8 cellular contexts compared by ENCODE assay signal in genomic region chr1:67500413-67500959, GRCh38.
DNase-seq lines count a peak whose midpoint lies in the region; TF ChIP-seq lines count a peak whose summit lies in the region.

No MANE protein-coding gene starts in this region.

- H3K9me3 ChIP-seq in MM.1S (replicated peaks; ENCODE audit: insufficient read depth, low read length) (no peaks in the 10 kb centered on the region), testis (no peaks in the 10 kb centered on the region)

- CTCF ChIA-PET in HEK293T (lab: Yijun Ruan, JAX) = interaction anchor here (0.5 to 2.1 kb wide), 25 partner anchors 9 to 543 kb away, joined by 3 to 30 read pairs (median 4); no protein-coding TSS in a partner anchor

- 0 out of 2 replicates have a peak, but pooled peaks cover 3% of the 10 kb centered on the region for H3K4me1 ChIP-seq in MM.1S (ENCODE audit: low read length)
- no peaks in the 10 kb centered on the region for H3K4me1 ChIP-seq in testis

- H3K79me2 ChIP-seq in MM.1S (ENCODE audit: low read length) = no peaks in the 10 kb centered on the region

- H3F3A ChIP-seq in MM.1S (ENCODE audit: insufficient read depth, low read length) = no peaks in the 10 kb centered on the region

- peak overlapping the region; percentile 59 for H2AFZ ChIP-seq in MM.1S (ENCODE audit: low read length)

- no peak for TF ChIP-seq POLR2A in testis (IDR thresholded peaks at IDR 0.05)

- POLR2A ChIA-PET in HEK293T (lab: Yijun Ruan, JAX) = interaction anchor here (1.3 to 1.5 kb wide), 4 partner anchors 69 to 152 kb away, joined by 3 to 4 read pairs (median 4); partner anchors contain the start of gene SERBP1

- H3K36me3 ChIP-seq in GM06990 (ENCODE audit: control insufficient read depth, insufficient read depth, low read length) = no peaks in the 10 kb centered on the region
- H3K36me3 ChIP-seq in MM.1S (replicated peaks; ENCODE audit: insufficient read depth, low read length) = no peaks in the 10 kb centered on the region
- no peaks in the 10 kb centered on the region for H3K36me3 ChIP-seq in testis (ENCODE audit: low read depth, missing control alignments)

- 2 to 3% methylated on average over 12 to 18 of the region's 18 CpGs for WGBS in testis, 2 donors

- DNase-seq in GM06990 (ENCODE audit: extremely low read depth, insufficient read length) (peak; percentile 73), HEK293T (ENCODE audit: extremely low spot score) (peak; percentile 99), MM.1S (peak; percentile 88), SHP77 (lab: John Stamatoyannopoulos, UW) (peak; percentile 88), foreskin melanocyte (peak; percentile 74), occipital lobe (lab: John Stamatoyannopoulos, UW) (peak; percentile 54), testis (peak; percentile 94)
- DNase-seq in activated T-helper 9 cell treated with anti-CD3 and anti-CD28 coated beads, Interleukin-2, amount 50 U/mL, for 16 hours (ENCODE audit: low read depth) = peak; percentile 80

- H3K27ac ChIP-seq in MM.1S (ENCODE audit: low read length) (no peak overlapping the region), testis (no peak overlapping the region)

- no peaks in the 10 kb centered on the region for H4K20me1 ChIP-seq in MM.1S (ENCODE audit: insufficient read depth, low read length)

- peak; percentile 99 for TF ChIP-seq CTCF in GM06990 (IDR thresholded peaks at IDR 0.05; ENCODE audit: insufficient read depth, low read length, poor library complexity, severe bottlenecking)
- peak; percentile 98 for TF ChIP-seq CTCF in MM.1S (IDR thresholded peaks at IDR 0.05; ENCODE audit: low read length)
- TF ChIP-seq CTCF in testis (IDR thresholded peaks at IDR 0.05) = peak; percentile 72 to 94 (median 90)

- H3K9me2 ChIP-seq in MM.1S (replicated peaks; ENCODE audit: insufficient read depth, low read length) = no peaks in the 10 kb centered on the region

- H3K4me3 ChIP-seq in GM06990 (replicated peaks; ENCODE audit: low read depth, low read length) (no peak overlapping the region), MM.1S (ENCODE audit: low read length) (peak overlapping the region; percentile 6; the same call in 1 of the 2 replicates), testis (peak overlapping the region in 1 of 2 donors; percentile 17)

- no peak overlapping the region; the same call in 1 of the 2 replicates for H3K9ac ChIP-seq in MM.1S (ENCODE audit: low read length)

- intact Hi-C loops in testis (cut with DNase I; ENCODE audit: low total_unique reads) = loop anchor here (5.0 kb wide), 1 partner anchor 153 kb away; no protein-coding TSS in a partner anchor

- no peaks in the 10 kb centered on the region for H3K27me3 ChIP-seq in GM06990 (replicated peaks; ENCODE audit: control insufficient read depth, insufficient read depth, low read length)
- H3K27me3 ChIP-seq in MM.1S (replicated peaks; ENCODE audit: insufficient read depth, low read length) = no peaks in the 10 kb centered on the region
- no peaks in the 10 kb centered on the region for H3K27me3 ChIP-seq in testis

- peak overlapping the region; percentile 53; the same call in 1 of the 2 replicates for H3K4me2 ChIP-seq in MM.1S (ENCODE audit: low read depth, low read length)

TF ChIP-seq in HEK293T, 16 proteins besides CTCF, POLR2A, EP300 and RAD21:
- TF ChIP-seq SUZ12 (IDR thresholded peaks at IDR 0.05) (no peak), FOXK2 (IDR thresholded peaks at IDR 0.05) (no peak), PKNOX1 (IDR thresholded peaks at IDR 0.05) (no peak), SP1 (IDR thresholded peaks at IDR 0.05) (no peak), LEF1 (IDR thresholded peaks at IDR 0.05; ENCODE audit: borderline replicate concordance) (no peak), ARNT (IDR thresholded peaks at IDR 0.05) (0 out of 2 replicates have a peak, but pooled peaks have one; percentile 31), HDGF (IDR thresholded peaks at IDR 0.05; ENCODE audit: borderline replicate concordance) (no peak), ELF4 (IDR thresholded peaks at IDR 0.05) (no peak), FOXA1 (IDR thresholded peaks at IDR 0.05) (no peak)
